ENCODE assay signal across 8 cellular contexts in the genomic region with DNA sequence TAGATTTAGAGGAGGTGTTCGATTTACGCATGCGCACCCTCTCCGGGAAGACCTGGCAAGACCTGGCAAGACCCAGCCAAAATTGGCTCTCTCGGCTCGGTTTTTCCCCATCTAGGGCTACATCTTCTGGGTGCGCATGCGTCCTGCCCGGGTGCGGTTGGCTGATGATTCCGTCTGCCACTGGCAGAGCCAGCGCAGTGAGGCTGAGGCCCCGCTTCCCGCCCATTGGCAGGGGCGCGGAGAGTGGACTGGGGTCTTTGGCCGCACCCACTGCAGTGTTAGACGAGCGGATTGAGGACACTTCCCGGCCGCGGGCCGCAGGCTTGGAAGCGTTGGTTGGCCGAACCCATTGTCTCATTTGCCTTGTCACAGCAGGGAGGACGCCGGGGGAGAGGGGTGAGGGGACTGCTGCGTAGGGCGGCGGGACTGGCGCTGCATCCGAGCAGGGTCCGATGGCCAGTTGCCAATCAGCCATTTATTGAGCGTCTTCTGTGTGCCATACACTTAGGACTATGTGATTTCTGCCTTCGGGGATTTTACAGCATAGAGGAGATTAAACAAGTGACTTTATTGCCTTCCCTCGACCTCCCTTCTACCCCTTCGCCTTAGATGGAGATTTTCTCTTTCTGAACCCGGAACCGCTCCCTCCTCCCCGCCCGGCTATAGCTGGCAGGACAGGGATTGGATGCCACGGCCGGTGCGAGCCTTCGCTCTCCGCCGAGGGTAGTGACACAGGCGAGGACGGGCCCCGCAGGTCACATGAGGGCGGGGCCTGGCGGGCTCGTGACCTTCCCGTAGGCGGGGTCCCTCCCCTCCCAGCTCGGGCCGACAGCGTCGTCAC. TPM values are rescaled to one million over a fixed set of nuclear protein-coding genes. Genes with fewer than 3 reads are reported as not detected.
DNase-seq lines count a peak whose midpoint lies in the region; ATAC-seq and TF ChIP-seq lines count a peak whose summit lies in the region.

No MANE protein-coding gene starts in this region.

- H3K36me3 Mint-ChIP-seq in Calu3 (ENCODE audit: insufficient read depth, unreplicated experiment) (peaks cover 21% of the 10 kb centered on the region), endodermal cell (ENCODE audit: low read depth) (no peaks in the 10 kb centered on the region)

- peak overlapping the region; percentile 91 for H2BK5ac ChIP-seq in mesendoderm (ENCODE audit: low read length)

- H3K4me3 ChIP-seq in HUES6 (ENCODE audit: low read depth, low read length) (peak overlapping the region; percentile 79), NT2/D1 (ENCODE audit: insufficient read length, low read depth) (peak overlapping the region; percentile 87), endodermal cell (ENCODE audit: low read length) (peak overlapping the region; percentile 91), mesendoderm (ENCODE audit: low read length) (peak overlapping the region; percentile 63)

- H3K4me2 ChIP-seq in mesendoderm (ENCODE audit: low read length), result peak overlapping the region; percentile 98

- H3K23ac ChIP-seq in mesendoderm (ENCODE audit: low read length), result peak overlapping the region; percentile 99

- DNase-seq in Calu3 (peak; percentile 99), NT2/D1 (ENCODE audit: low read depth, low spot score) (peak; percentile 100), endodermal cell (peak; percentile 99), mesendoderm (peak; percentile 100)
- DNase-seq in activated CD8-positive, alpha-beta memory T cell treated with anti-CD3 and anti-CD28 coated beads, Interleukin-2, amount 50 U/mL, for 24 hours (ENCODE audit: extremely low read depth), result peak; percentile 94
- peak; percentile 89 for DNase-seq in stimulated activated CD8-positive, alpha-beta memory T cell treated with anti-CD3 and anti-CD28 coated beads, Interleukin-12 subunit alpha, Interleukin-12 subunit beta, amount 100 ng/mL, for 4 hours (ENCODE audit: low read depth)

- WGBS in endodermal cell (ENCODE audit: insufficient coverage in 1 of 2, insufficient read length in 1 of 2), 2 experiments, result 0% methylated on average over 14 to 59 of the region's 59 CpGs
- no CpG with 5 or more reads among the region's 59 CpGs for WGBS in mesendoderm (ENCODE audit: extremely low coverage, insufficient coverage, low lambda C conversion rate)

- H3K4me3 Mint-ChIP-seq in Calu3 (ENCODE audit: low read depth, unreplicated experiment), result peak overlapping the region; percentile 90
- H3K4me3 Mint-ChIP-seq in endodermal cell, result peak overlapping the region; percentile 78

- H3K79me2 ChIP-seq in mesendoderm (ENCODE audit: control insufficient read depth, insufficient read depth, low read length), result no peaks in the 10 kb centered on the region

- TF ChIP-seq CTCF in Calu3 (IDR thresholded peaks at IDR 0.05; ENCODE audit: unreplicated experiment), result no peak
- TF ChIP-seq CTCF in endodermal cell (conservative IDR thresholded peaks at IDR 0.05), result no peak

- peaks cover 4% of the 10 kb centered on the region for H3K27me3 Mint-ChIP-seq in Calu3 (ENCODE audit: unreplicated experiment)
- H3K27me3 Mint-ChIP-seq in endodermal cell (ENCODE audit: insufficient read depth), result no peaks in the 10 kb centered on the region

- H3K18ac ChIP-seq in mesendoderm (ENCODE audit: low read length), result peak overlapping the region; percentile 29

- H3K27ac ChIP-seq in HUES6 (ENCODE audit: low read depth, low read length) (peak overlapping the region; percentile 64; the same call in 1 of the 2 replicates), endodermal cell (ENCODE audit: low read depth, low read length) (peak overlapping the region; percentile 86), mesendoderm (ENCODE audit: low read depth, low read length) (peak overlapping the region; percentile 84)

- no peak overlapping the region for H4K8ac ChIP-seq in mesendoderm (ENCODE audit: low read depth, low read length)

- intact Hi-C loops in Calu3 (cut with micrococcal nuclease; ENCODE audit: unreplicated experiment), result loop anchor here (1.0 to 2.0 kb wide), 4 partner anchors 14 to 152 kb away; a partner anchor contains a TSS

- H3K9me3 ChIP-seq in HUES6 (ENCODE audit: control insufficient read depth, insufficient read depth, low read depth, low read length) (no peaks in the 10 kb centered on the region), NT2/D1 (ENCODE audit: insufficient read depth, low read length) (no peaks in the 10 kb centered on the region), endodermal cell (ENCODE audit: control insufficient read depth, low read length) (no peaks in the 10 kb centered on the region)

- peak overlapping the region; percentile 86 for H3K9ac ChIP-seq in HUES6 (ENCODE audit: low read length)
- H3K9ac ChIP-seq in NT2/D1 (ENCODE audit: insufficient read length, low read depth), result peak overlapping the region; percentile 97
- H3K9ac ChIP-seq in endodermal cell (ENCODE audit: extremely low read depth, low read length, poor library complexity, severe bottlenecking), result peak overlapping the region; percentile 82
- H3K9ac ChIP-seq in mesendoderm (ENCODE audit: low read length), result peak overlapping the region; percentile 95

- BruUV-seq in Calu3 (replicated peaks; lab: Mats Ljungman, UMichigan), result TSS peak; percentile 91

- no peak overlapping the region for H2BK120ac ChIP-seq in mesendoderm (ENCODE audit: low read depth, low read length)

- H3K27me3 ChIP-seq in HUES6 (ENCODE audit: control insufficient read depth, insufficient read depth, low read length) (no peaks in the 10 kb centered on the region), NT2/D1 (ENCODE audit: insufficient read depth, insufficient read length) (no peaks in the 10 kb centered on the region), endodermal cell (ENCODE audit: control insufficient read depth, insufficient read depth, low read length, poor library complexity, severe bottlenecking) (no peaks in the 10 kb centered on the region), mesendoderm (ENCODE audit: insufficient read depth, low read length, poor library complexity) (no peaks in the 10 kb centered on the region)

- H3K4me1 ChIP-seq in HUES6 (ENCODE audit: control insufficient read depth, insufficient read depth, low read length) (peaks cover 4% of the 10 kb centered on the region; the same call in 1 of the 2 replicates), NT2/D1 (ENCODE audit: insufficient read depth, insufficient read length) (peaks cover 3% of the 10 kb centered on the region), endodermal cell (ENCODE audit: control insufficient read depth, insufficient read depth, low read length) (no peaks in the 10 kb centered on the region), mesendoderm (ENCODE audit: control insufficient read depth, low read depth, low read length) (peaks cover 2% of the 10 kb centered on the region)

- H2BK15ac ChIP-seq in mesendoderm (replicated peaks; ENCODE audit: low read depth), result no peak overlapping the region

- no peak overlapping the region for H3K4ac ChIP-seq in mesendoderm (ENCODE audit: low read depth, low read length)

- ATAC-seq in GM21423 (IDR thresholded peaks at IDR 0.05; ENCODE audit: unreplicated experiment), result peak; percentile 71

- H3K56ac ChIP-seq in mesendoderm (ENCODE audit: low read length), result peak overlapping the region; percentile 96

- H3K27ac Mint-ChIP-seq in Calu3 (ENCODE audit: unreplicated experiment), result peak overlapping the region; percentile 98
- H3K27ac Mint-ChIP-seq in endodermal cell, result peak overlapping the region; percentile 99

- H3K4me1 Mint-ChIP-seq in Calu3 (ENCODE audit: low read depth, unreplicated experiment), result peaks cover 23% of the 10 kb centered on the region
- peaks cover 7% of the 10 kb centered on the region for H3K4me1 Mint-ChIP-seq in endodermal cell

- H3K36me3 ChIP-seq in HUES6 (ENCODE audit: control insufficient read depth, insufficient read depth, low read length) (no peaks in the 10 kb centered on the region), NT2/D1 (ENCODE audit: insufficient read depth, insufficient read length, low read length) (no peaks in the 10 kb centered on the region), endodermal cell (ENCODE audit: control insufficient read depth, insufficient read depth, low read length) (no peaks in the 10 kb centered on the region), mesendoderm (ENCODE audit: control insufficient read depth, insufficient read depth, low read length) (no peaks in the 10 kb centered on the region)

- H3K79me1 ChIP-seq in mesendoderm (ENCODE audit: low read length), result no peaks in the 10 kb centered on the region

- H2AK5ac ChIP-seq in mesendoderm (ENCODE audit: low read length), result no peak overlapping the region

- peak overlapping the region; percentile 81 for H4K5ac ChIP-seq in mesendoderm (ENCODE audit: low read length)

- H3K9me3 Mint-ChIP-seq in Calu3 (ENCODE audit: low read depth, unreplicated experiment), result no peaks in the 10 kb centered on the region
- H3K9me3 Mint-ChIP-seq in endodermal cell, result no peaks in the 10 kb centered on the region

- CTCF ChIA-PET in Calu3 (lab: Charles Lee), result interaction anchor here (0.6 to 2.2 kb wide), 19 partner anchors 9 to 678 kb away, joined by 3 to 36 read pairs (median 4); a partner anchor contains a TSS

RNA-seq across cellular contexts. Expression of a gene that starts 43.7 kb away (rescaled TPM):
- total RNA-seq in Calu3 (2022) (48.4 and 54.1 TPM in 2 replicates), endodermal cell (10 to 100 TPM; 10.5 to 12.8 TPM)
- 11.5 TPM for polyA plus RNA-seq in endodermal cell (2013, experiment 1 of 2)
- 11.3 TPM for polyA plus RNA-seq in endodermal cell (2013, experiment 2 of 2)
- polyA plus RNA-seq in mesendoderm (2013, experiment 1 of 2), result 11.7 TPM
- polyA plus RNA-seq in mesendoderm (2013, experiment 2 of 2), result 11.4 TPM

Comparison
In these comparisons a context has a peak if more than half of its experiments do, and no peak if none do; other contexts are left out.
1. Peak in every context shown above with its lines: DNase-seq, ATAC-seq, H3K4me3 ChIP-seq and H3K27ac ChIP-seq.